8 cellular contexts compared by ENCODE assay signal in genomic region chr2:195543902-195544894, GRCh38.
DNase-seq lines count a peak whose midpoint lies in the region; ATAC-seq lines count a peak whose summit lies in the region.

No MANE protein-coding gene starts in this region.

- no peak overlapping the region for H3K27ac Mint-ChIP-seq in immature natural killer cell

- H3K27me3 Mint-ChIP-seq in immature natural killer cell (ENCODE audit: low read depth in 3 of 3): peaks cover 3 to 7% (median 4%) of the 10 kb centered on the region in 3 donors

- peaks cover 0 to 4% (median 0%) of the 10 kb centered on the region in 6 donors for H3K9me3 Mint-ChIP-seq in immature natural killer cell

- intact Hi-C loops in left colon (cut with DNase I, micrococcal nuclease): no loop called here

- ATAC-seq in GM19023 (IDR thresholded peaks at IDR 0.05; ENCODE audit: unreplicated experiment) (peak; percentile 94), HG02763 (IDR thresholded peaks at IDR 0.05; ENCODE audit: unreplicated experiment) (peak; percentile 94), left colon (peak; percentile 92)

- peaks cover 25 to 41% of the 10 kb centered on the region in 2 donors for H3K4me1 Mint-ChIP-seq in immature natural killer cell

- peak; percentile 37 for DNase-seq in RKO (ENCODE audit: low spot score)
- no peak for DNase-seq in left colon
- no peak for DNase-seq in immature natural killer cell
- DNase-seq in stimulated activated CD8-positive, alpha-beta memory T cell treated with anti-CD3 and anti-CD28 coated beads, Interleukin-4, amount 100 ng/mL, for 48 hours: no peak
- DNase-seq in mucosa of gallbladder (ENCODE audit: low spot score): no peak
- DNase-seq in SW 1271 (lab: John Stamatoyannopoulos, UW): no peak

- H3K4me3 Mint-ChIP-seq in immature natural killer cell: no peak overlapping the region

- peaks cover 0 to 3% (median 0%) of the 10 kb centered on the region in 3 donors for H3K36me3 Mint-ChIP-seq in immature natural killer cell
